ENCODE assay signal across 1 cellular context in the genomic region with DNA sequence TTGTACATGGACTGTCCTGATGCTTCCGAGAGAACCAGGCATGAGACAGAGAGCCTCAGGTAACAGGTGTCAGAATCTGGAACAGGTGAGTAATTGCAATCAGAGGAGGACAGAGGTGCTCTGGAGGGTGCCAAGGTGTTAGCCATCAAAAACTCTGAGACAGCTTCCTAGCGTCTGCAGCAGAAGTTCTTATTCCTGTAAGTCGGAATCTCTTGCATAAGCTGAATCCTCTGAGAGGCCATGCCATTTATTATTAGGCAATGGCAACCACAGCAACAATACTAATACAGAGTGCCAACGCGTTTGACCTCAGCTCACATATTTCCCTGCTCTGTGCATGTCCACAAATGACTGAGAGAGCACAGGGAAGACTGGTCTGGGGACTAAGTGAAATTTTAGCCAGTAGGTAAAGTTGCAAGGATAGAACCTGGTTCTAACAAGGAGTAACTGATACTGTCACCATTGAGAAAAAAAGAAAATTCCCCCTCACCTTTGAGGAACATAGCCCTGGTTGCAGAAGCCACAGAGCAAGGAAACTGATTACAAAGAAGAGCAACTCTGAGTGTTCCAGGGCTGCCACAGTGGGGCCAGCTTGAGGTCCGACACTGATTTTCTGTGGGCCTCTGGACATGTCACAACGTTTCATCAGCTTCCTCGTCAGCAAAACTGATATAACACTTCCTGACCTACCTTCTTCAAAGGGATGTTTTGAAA.
TF ChIP-seq lines count a peak whose summit lies in the region.

No MANE protein-coding gene starts in this region.

TF ChIP-seq in HepG2, 621 proteins besides CTCF, POLR2A, EP300 and RAD21 (continues in another document):
- TF ChIP-seq ZMAT3 (CRISPR knock-in tag; conservative IDR thresholded peaks at IDR 0.05) (no peak), ZNF337 (CRISPR knock-in tag; IDR thresholded peaks at IDR 0.05; ENCODE audit: borderline replicate concordance, low read depth) (no peak), ZNF746 (CRISPR knock-in tag; IDR thresholded peaks at IDR 0.05) (no peak), BRD4 (CRISPR knock-in tag; IDR thresholded peaks at IDR 0.05) (no peak), MEIS2 (CRISPR knock-in tag; IDR thresholded peaks at IDR 0.05) (peak; percentile 24; the same call in 1 of the 2 replicates), RFXANK (CRISPR knock-in tag; IDR thresholded peaks at IDR 0.05) (no peak), SP140L (CRISPR knock-in tag; IDR thresholded peaks at IDR 0.05; ENCODE audit: borderline replicate concordance) (0 out of 2 replicates have a peak, but pooled peaks have one; percentile 22), HNRNPK (IDR thresholded peaks at IDR 0.05; ENCODE audit: low read depth, low read length, poor library complexity, severe bottlenecking) (no peak), ATM (IDR thresholded peaks at IDR 0.05; ENCODE audit: borderline replicate concordance) (no peak; the same call in 1 of the 2 replicates), NR2C2 (CRISPR knock-in tag; IDR thresholded peaks at IDR 0.05; ENCODE audit: borderline replicate concordance) (peak; percentile 33), ZNF274 (CRISPR knock-in tag; IDR thresholded peaks at IDR 0.05) (no peak), WIZ (CRISPR knock-in tag; IDR thresholded peaks at IDR 0.05) (no peak), RARA (CRISPR knock-in tag; IDR thresholded peaks at IDR 0.05) (peak; percentile 82), YEATS4 (CRISPR knock-in tag; IDR thresholded peaks at IDR 0.05; ENCODE audit: borderline replicate concordance) (no peak), ZNF839 (CRISPR knock-in tag; IDR thresholded peaks at IDR 0.05; ENCODE audit: borderline replicate concordance) (no peak), JUNB (CRISPR knock-in tag; IDR thresholded peaks at IDR 0.05; ENCODE audit: borderline replicate concordance) (no peak), KDM2A (CRISPR knock-in tag; IDR thresholded peaks at IDR 0.05; ENCODE audit: borderline replicate concordance, low read depth) (no peak), SNAI1 (CRISPR knock-in tag; IDR thresholded peaks at IDR 0.05; ENCODE audit: borderline replicate concordance) (no peak), CBX5 (CRISPR knock-in tag; IDR thresholded peaks at IDR 0.05; ENCODE audit: borderline replicate concordance) (peak; percentile 20; the same call in 1 of the 2 replicates)
- TF ChIP-seq, protein P1, sequence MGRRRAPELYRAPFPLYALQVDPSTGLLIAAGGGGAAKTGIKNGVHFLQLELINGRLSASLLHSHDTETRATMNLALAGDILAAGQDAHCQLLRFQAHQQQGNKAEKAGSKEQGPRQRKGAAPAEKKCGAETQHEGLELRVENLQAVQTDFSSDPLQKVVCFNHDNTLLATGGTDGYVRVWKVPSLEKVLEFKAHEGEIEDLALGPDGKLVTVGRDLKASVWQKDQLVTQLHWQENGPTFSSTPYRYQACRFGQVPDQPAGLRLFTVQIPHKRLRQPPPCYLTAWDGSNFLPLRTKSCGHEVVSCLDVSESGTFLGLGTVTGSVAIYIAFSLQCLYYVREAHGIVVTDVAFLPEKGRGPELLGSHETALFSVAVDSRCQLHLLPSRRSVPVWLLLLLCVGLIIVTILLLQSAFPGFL (CRISPR knock-in tag; IDR thresholded peaks at IDR 0.05): no peak
- TF ChIP-seq, protein P2, sequence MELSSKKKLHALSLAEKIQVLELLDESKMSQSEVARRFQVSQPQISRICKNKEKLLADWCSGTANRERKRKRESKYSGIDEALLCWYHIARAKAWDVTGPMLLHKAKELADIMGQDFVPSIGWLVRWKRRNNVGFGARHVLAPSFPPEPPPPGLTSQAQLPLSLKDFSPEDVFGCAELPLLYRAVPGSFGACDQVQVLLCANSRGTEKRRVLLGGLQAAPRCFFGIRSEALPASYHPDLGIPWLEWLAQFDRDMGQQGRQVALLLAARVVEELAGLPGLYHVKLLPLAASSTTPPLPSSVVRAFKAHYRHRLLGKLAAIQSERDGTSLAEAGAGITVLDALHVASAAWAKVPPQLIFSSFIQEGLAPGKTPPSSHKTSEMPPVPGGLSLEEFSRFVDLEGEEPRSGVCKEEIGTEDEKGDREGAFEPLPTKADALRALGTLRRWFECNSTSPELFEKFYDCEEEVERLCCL (CRISPR knock-in tag; IDR thresholded peaks at IDR 0.05; ENCODE audit: borderline replicate concordance): no peak
- TF ChIP-seq, protein P3, sequence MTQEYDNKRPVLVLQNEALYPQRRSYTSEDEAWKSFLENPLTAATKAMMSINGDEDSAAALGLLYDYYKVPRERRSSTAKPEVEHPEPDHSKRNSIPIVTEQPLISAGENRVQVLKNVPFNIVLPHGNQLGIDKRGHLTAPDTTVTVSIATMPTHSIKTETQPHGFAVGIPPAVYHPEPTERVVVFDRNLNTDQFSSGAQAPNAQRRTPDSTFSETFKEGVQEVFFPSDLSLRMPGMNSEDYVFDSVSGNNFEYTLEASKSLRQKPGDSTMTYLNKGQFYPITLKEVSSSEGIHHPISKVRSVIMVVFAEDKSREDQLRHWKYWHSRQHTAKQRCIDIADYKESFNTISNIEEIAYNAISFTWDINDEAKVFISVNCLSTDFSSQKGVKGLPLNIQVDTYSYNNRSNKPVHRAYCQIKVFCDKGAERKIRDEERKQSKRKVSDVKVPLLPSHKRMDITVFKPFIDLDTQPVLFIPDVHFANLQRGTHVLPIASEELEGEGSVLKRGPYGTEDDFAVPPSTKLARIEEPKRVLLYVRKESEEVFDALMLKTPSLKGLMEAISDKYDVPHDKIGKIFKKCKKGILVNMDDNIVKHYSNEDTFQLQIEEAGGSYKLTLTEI (CRISPR knock-in tag; conservative IDR thresholded peaks at IDR 0.05): no peak
- TF ChIP-seq, protein P4, sequence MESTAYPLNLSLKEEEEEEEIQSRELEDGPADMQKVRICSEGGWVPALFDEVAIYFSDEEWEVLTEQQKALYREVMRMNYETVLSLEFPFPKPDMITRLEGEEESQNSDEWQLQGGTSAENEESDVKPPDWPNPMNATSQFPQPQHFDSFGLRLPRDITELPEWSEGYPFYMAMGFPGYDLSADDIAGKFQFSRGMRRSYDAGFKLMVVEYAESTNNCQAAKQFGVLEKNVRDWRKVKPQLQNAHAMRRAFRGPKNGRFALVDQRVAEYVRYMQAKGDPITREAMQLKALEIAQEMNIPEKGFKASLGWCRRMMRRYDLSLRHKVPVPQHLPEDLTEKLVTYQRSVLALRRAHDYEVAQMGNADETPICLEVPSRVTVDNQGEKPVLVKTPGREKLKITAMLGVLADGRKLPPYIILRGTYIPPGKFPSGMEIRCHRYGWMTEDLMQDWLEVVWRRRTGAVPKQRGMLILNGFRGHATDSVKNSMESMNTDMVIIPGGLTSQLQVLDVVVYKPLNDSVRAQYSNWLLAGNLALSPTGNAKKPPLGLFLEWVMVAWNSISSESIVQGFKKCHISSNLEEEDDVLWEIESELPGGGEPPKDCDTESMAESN (CRISPR knock-in tag; conservative IDR thresholded peaks at IDR 0.05): peak; percentile 69; the same call in 1 of the 2 replicates
- TF ChIP-seq, protein P5, sequence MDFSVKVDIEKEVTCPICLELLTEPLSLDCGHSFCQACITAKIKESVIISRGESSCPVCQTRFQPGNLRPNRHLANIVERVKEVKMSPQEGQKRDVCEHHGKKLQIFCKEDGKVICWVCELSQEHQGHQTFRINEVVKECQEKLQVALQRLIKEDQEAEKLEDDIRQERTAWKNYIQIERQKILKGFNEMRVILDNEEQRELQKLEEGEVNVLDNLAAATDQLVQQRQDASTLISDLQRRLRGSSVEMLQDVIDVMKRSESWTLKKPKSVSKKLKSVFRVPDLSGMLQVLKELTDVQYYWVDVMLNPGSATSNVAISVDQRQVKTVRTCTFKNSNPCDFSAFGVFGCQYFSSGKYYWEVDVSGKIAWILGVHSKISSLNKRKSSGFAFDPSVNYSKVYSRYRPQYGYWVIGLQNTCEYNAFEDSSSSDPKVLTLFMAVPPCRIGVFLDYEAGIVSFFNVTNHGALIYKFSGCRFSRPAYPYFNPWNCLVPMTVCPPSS (IDR thresholded peaks at IDR 0.05): no peak
- TF ChIP-seq, protein P6, sequence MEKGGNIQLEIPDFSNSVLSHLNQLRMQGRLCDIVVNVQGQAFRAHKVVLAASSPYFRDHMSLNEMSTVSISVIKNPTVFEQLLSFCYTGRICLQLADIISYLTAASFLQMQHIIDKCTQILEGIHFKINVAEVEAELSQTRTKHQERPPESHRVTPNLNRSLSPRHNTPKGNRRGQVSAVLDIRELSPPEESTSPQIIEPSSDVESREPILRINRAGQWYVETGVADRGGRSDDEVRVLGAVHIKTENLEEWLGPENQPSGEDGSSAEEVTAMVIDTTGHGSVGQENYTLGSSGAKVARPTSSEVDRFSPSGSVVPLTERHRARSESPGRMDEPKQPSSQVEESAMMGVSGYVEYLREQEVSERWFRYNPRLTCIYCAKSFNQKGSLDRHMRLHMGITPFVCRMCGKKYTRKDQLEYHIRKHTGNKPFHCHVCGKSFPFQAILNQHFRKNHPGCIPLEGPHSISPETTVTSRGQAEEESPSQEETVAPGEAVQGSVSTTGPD (CRISPR knock-in tag; IDR thresholded peaks at IDR 0.05): no peak
- TF ChIP-seq, protein P7, sequence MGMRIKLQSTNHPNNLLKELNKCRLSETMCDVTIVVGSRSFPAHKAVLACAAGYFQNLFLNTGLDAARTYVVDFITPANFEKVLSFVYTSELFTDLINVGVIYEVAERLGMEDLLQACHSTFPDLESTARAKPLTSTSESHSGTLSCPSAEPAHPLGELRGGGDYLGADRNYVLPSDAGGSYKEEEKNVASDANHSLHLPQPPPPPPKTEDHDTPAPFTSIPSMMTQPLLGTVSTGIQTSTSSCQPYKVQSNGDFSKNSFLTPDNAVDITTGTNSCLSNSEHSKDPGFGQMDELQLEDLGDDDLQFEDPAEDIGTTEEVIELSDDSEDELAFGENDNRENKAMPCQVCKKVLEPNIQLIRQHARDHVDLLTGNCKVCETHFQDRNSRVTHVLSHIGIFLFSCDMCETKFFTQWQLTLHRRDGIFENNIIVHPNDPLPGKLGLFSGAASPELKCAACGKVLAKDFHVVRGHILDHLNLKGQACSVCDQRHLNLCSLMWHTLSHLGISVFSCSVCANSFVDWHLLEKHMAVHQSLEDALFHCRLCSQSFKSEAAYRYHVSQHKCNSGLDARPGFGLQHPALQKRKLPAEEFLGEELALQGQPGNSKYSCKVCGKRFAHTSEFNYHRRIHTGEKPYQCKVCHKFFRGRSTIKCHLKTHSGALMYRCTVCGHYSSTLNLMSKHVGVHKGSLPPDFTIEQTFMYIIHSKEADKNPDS (CRISPR knock-in tag; IDR thresholded peaks at IDR 0.05): no peak
- TF ChIP-seq, protein P8, sequence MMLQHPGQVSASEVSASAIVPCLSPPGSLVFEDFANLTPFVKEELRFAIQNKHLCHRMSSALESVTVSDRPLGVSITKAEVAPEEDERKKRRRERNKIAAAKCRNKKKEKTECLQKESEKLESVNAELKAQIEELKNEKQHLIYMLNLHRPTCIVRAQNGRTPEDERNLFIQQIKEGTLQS (CRISPR knock-in tag; IDR thresholded peaks at IDR 0.05): no peak
- TF ChIP-seq, protein P9, sequence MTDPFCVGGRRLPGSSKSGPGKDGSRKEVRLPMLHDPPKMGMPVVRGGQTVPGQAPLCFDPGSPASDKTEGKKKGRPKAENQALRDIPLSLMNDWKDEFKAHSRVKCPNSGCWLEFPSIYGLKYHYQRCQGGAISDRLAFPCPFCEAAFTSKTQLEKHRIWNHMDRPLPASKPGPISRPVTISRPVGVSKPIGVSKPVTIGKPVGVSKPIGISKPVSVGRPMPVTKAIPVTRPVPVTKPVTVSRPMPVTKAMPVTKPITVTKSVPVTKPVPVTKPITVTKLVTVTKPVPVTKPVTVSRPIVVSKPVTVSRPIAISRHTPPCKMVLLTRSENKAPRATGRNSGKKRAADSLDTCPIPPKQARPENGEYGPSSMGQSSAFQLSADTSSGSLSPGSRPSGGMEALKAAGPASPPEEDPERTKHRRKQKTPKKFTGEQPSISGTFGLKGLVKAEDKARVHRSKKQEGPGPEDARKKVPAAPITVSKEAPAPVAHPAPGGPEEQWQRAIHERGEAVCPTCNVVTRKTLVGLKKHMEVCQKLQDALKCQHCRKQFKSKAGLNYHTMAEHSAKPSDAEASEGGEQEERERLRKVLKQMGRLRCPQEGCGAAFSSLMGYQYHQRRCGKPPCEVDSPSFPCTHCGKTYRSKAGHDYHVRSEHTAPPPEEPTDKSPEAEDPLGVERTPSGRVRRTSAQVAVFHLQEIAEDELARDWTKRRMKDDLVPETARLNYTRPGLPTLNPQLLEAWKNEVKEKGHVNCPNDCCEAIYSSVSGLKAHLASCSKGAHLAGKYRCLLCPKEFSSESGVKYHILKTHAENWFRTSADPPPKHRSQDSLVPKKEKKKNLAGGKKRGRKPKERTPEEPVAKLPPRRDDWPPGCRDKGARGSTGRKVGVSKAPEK (CRISPR knock-in tag; IDR thresholded peaks at IDR 0.05; ENCODE audit: borderline replicate concordance): 0 out of 2 replicates have a peak, but pooled peaks have one; percentile 49
- TF ChIP-seq, protein P10, sequence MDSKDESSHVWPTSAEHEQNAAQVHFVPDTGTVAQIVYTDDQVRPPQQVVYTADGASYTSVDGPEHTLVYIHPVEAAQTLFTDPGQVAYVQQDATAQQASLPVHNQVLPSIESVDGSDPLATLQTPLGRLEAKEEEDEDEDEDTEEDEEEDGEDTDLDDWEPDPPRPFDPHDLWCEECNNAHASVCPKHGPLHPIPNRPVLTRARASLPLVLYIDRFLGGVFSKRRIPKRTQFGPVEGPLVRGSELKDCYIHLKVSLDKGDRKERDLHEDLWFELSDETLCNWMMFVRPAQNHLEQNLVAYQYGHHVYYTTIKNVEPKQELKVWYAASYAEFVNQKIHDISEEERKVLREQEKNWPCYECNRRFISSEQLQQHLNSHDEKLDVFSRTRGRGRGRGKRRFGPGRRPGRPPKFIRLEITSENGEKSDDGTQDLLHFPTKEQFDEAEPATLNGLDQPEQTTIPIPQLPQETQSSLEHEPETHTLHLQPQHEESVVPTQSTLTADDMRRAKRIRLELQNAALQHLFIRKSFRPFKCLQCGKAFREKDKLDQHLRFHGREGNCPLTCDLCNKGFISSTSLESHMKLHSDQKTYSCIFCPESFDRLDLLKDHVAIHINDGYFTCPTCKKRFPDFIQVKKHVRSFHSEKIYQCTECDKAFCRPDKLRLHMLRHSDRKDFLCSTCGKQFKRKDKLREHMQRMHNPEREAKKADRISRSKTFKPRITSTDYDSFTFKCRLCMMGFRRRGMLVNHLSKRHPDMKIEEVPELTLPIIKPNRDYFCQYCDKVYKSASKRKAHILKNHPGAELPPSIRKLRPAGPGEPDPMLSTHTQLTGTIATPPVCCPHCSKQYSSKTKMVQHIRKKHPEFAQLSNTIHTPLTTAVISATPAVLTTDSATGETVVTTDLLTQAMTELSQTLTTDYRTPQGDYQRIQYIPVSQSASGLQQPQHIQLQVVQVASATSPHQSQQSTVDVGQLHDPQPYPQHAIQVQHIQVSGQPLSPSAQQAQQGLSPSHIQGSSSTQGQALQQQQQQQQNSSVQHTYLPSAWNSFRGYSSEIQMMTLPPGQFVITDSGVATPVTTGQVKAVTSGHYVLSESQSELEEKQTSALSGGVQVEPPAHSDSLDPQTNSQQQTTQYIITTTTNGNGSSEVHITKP (CRISPR knock-in tag; IDR thresholded peaks at IDR 0.05; ENCODE audit: low read depth): no peak
- TF ChIP-seq, protein P11, sequence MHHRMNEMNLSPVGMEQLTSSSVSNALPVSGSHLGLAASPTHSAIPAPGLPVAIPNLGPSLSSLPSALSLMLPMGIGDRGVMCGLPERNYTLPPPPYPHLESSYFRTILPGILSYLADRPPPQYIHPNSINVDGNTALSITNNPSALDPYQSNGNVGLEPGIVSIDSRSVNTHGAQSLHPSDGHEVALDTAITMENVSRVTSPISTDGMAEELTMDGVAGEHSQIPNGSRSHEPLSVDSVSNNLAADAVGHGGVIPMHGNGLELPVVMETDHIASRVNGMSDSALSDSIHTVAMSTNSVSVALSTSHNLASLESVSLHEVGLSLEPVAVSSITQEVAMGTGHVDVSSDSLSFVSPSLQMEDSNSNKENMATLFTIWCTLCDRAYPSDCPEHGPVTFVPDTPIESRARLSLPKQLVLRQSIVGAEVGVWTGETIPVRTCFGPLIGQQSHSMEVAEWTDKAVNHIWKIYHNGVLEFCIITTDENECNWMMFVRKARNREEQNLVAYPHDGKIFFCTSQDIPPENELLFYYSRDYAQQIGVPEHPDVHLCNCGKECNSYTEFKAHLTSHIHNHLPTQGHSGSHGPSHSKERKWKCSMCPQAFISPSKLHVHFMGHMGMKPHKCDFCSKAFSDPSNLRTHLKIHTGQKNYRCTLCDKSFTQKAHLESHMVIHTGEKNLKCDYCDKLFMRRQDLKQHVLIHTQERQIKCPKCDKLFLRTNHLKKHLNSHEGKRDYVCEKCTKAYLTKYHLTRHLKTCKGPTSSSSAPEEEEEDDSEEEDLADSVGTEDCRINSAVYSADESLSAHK (CRISPR knock-in tag; IDR thresholded peaks at IDR 0.05; ENCODE audit: borderline replicate concordance): no peak
